8 cellular contexts compared by ENCODE assay signal in genomic region chr12:101407054-101407437, GRCh38. TPM values are rescaled to one million over a fixed set of nuclear protein-coding genes. Genes with fewer than 3 reads are reported as not detected.
DNase-seq lines count a peak whose midpoint lies in the region; ATAC-seq and TF ChIP-seq lines count a peak whose summit lies in the region.

No MANE protein-coding gene starts in this region.

- no peaks in the 10 kb centered on the region for H3K27me3 ChIP-seq in SK-N-SH (ENCODE audit: insufficient read depth)
- H3K27me3 ChIP-seq in endocrine pancreas (ENCODE audit: control insufficient read depth, insufficient read depth, low read length) = no peaks in the 10 kb centered on the region

- peaks cover 60% of the 10 kb centered on the region for H3K79me2 ChIP-seq in SK-N-SH (ENCODE audit: insufficient read depth)

- peak overlapping the region; percentile 90 to 97 for H3K27ac ChIP-seq in SK-N-SH (ENCODE audit: low read depth in 2 of 2, low read length in 1 of 2)

- no peaks in the 10 kb centered on the region for H3K9me2 ChIP-seq in SK-N-SH

- H3K9me3 Mint-ChIP-seq in nephron progenitor cell = no peaks in the 10 kb centered on the region

- peaks cover 10% of the 10 kb centered on the region for H3F3A ChIP-seq in SK-N-SH (replicated peaks; ENCODE audit: insufficient read depth)

- TF ChIP-seq CTCF in SK-N-SH (IDR thresholded peaks at IDR 0.05) = no peak
- no peak for TF ChIP-seq CTCF in nephron progenitor cell (IDR thresholded peaks at IDR 0.05)

- peak overlapping the region; percentile 100 for H3K27ac Mint-ChIP-seq in nephron progenitor cell

- WGBS in SK-N-SH (ENCODE audit: low lambda C conversion rate) = 1% methylated on average over 10 of the region's 18 CpGs

- peaks cover 7% of the 10 kb centered on the region for H3K36me3 Mint-ChIP-seq in nephron progenitor cell (ENCODE audit: low read depth)

- H3K4me3 ChIP-seq in SK-N-SH (ENCODE audit: low read depth in 2 of 2, low read length in 1 of 2) = peak overlapping the region; percentile 84 to 96
- H3K4me3 ChIP-seq in endocrine pancreas (ENCODE audit: control insufficient read depth, insufficient read depth, low read length) = peak overlapping the region; percentile 95

- CTCF ChIA-PET in SK-N-SH (lab: Yijun Ruan, JAX) = interaction anchor here (0.7 to 1.4 kb wide), 3 partner anchors 353 to 729 kb away, joined by 3 to 7 read pairs (median 4); no protein-coding TSS in a partner anchor

- peak overlapping the region; percentile 82 for H3K9ac ChIP-seq in SK-N-SH
- H3K9ac ChIP-seq in endocrine pancreas (ENCODE audit: control insufficient read depth, insufficient read depth, low read length) = peak overlapping the region; percentile 99

- H4K20me1 ChIP-seq in SK-N-SH (ENCODE audit: insufficient read depth) = peaks cover 21% of the 10 kb centered on the region

- peaks cover 11% of the 10 kb centered on the region for H3K27me3 Mint-ChIP-seq in nephron progenitor cell (ENCODE audit: low read depth, poor library complexity)

- POLR2A ChIA-PET in SK-N-SH (lab: Yijun Ruan, JAX) = no interaction called here

- H3K36me3 ChIP-seq in SK-N-SH (replicated peaks in 1 of 2; ENCODE audit: control insufficient read depth in 1 of 2, insufficient read depth in 2 of 2, low read length in 1 of 2) (peaks cover 3 to 4% of the 10 kb centered on the region in 2 experiments), endocrine pancreas (ENCODE audit: control insufficient read depth, insufficient read depth, low read length) (no peaks in the 10 kb centered on the region)

- ATAC-seq in HG03039 (IDR thresholded peaks at IDR 0.05; ENCODE audit: unreplicated experiment) (peak; percentile 19), GM18858 (IDR thresholded peaks at IDR 0.05; ENCODE audit: unreplicated experiment) (no peak)

- DNase-seq in stimulated activated CD4-positive, alpha-beta T cell treated with anti-CD3 and anti-CD28 coated beads, Interleukin-12 subunit alpha, Interleukin-12 subunit beta, amount 100 ng/mL, for 24 hours (ENCODE audit: low read depth in 2 of 2) = peak; percentile 1 to 8
- no peak for DNase-seq in stimulated activated CD4-positive, alpha-beta T cell treated with anti-CD3 and anti-CD28 coated beads, Interleukin-12 subunit alpha, Interleukin-12 subunit beta, amount 100 ng/mL, for 4 hours
- DNase-seq in SK-N-SH (no peak), nephron progenitor cell (no peak), inferior parietal cortex (ENCODE audit: extremely low spot score) (no peak)

- peak overlapping the region; percentile 86 for H2AFZ ChIP-seq in SK-N-SH (ENCODE audit: low read depth)

- peak overlapping the region; percentile 78 for H3K4me2 ChIP-seq in SK-N-SH

- peak overlapping the region; percentile 92 for H3K4me3 Mint-ChIP-seq in nephron progenitor cell

- H3K4me1 Mint-ChIP-seq in nephron progenitor cell = peaks cover 24% of the 10 kb centered on the region

- no peak for TF ChIP-seq EP300 in SK-N-SH (IDR thresholded peaks at IDR 0.05; ENCODE audit: borderline replicate concordance in 1 of 2, low read depth in 1 of 2, low read length in 1 of 2)

- no peak for TF ChIP-seq RAD21 in SK-N-SH (IDR thresholded peaks at IDR 0.05; ENCODE audit: low read length)

- H3K9me3 ChIP-seq in SK-N-SH (no peaks in the 10 kb centered on the region), endocrine pancreas (ENCODE audit: control insufficient read depth, low read length) (no peaks in the 10 kb centered on the region)

- peaks cover 6 to 9% of the 10 kb centered on the region in 2 experiments; a peak in 3 of 4 replicates for H3K4me1 ChIP-seq in SK-N-SH (ENCODE audit: control insufficient read depth in 1 of 2, insufficient read depth in 2 of 2, low read depth in 1 of 2, low read length in 1 of 2)
- peaks cover 8% of the 10 kb centered on the region for H3K4me1 ChIP-seq in endocrine pancreas (ENCODE audit: control insufficient read depth, insufficient read depth, low read length)

TF ChIP-seq in SK-N-SH, 30 proteins besides CTCF, POLR2A, EP300 and RAD21:
- TF ChIP-seq POLR2AphosphoS5 (IDR thresholded peaks at IDR 0.05; ENCODE audit: low read depth, low read length) = no peak
- TF ChIP-seq, protein P1, sequence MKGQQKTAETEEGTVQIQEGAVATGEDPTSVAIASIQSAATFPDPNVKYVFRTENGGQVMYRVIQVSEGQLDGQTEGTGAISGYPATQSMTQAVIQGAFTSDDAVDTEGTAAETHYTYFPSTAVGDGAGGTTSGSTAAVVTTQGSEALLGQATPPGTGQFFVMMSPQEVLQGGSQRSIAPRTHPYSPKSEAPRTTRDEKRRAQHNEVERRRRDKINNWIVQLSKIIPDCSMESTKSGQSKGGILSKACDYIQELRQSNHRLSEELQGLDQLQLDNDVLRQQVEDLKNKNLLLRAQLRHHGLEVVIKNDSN (IDR thresholded peaks at IDR 0.05; ENCODE audit: borderline replicate concordance, low read depth) = no peak
- TF ChIP-seq RFX5 (IDR thresholded peaks at IDR 0.05; ENCODE audit: low read length) = no peak
- no peak for TF ChIP-seq IRF3 (IDR thresholded peaks at IDR 0.05; ENCODE audit: low read depth, low read length)
- TF ChIP-seq PBX3 (IDR thresholded peaks at IDR 0.05) = no peak
- TF ChIP-seq YY1 (IDR thresholded peaks at IDR 0.05; ENCODE audit: low read depth) = no peak
- no peak for TF ChIP-seq SIN3A (IDR thresholded peaks at IDR 0.05; ENCODE audit: borderline replicate concordance, low read depth, low read length)
- TF ChIP-seq GATA2 (CRISPR knock-in tag; IDR thresholded peaks at IDR 0.05) = no peak
- TF ChIP-seq SMC3 (IDR thresholded peaks at IDR 0.05; ENCODE audit: low read depth, low read length) = no peak
- TF ChIP-seq ELF1 (IDR thresholded peaks at IDR 0.05) = no peak
- TF ChIP-seq EZH2phosphoT487 (IDR thresholded peaks at IDR 0.05; ENCODE audit: borderline replicate concordance, low read depth) = no peak
- TF ChIP-seq, protein P2, sequence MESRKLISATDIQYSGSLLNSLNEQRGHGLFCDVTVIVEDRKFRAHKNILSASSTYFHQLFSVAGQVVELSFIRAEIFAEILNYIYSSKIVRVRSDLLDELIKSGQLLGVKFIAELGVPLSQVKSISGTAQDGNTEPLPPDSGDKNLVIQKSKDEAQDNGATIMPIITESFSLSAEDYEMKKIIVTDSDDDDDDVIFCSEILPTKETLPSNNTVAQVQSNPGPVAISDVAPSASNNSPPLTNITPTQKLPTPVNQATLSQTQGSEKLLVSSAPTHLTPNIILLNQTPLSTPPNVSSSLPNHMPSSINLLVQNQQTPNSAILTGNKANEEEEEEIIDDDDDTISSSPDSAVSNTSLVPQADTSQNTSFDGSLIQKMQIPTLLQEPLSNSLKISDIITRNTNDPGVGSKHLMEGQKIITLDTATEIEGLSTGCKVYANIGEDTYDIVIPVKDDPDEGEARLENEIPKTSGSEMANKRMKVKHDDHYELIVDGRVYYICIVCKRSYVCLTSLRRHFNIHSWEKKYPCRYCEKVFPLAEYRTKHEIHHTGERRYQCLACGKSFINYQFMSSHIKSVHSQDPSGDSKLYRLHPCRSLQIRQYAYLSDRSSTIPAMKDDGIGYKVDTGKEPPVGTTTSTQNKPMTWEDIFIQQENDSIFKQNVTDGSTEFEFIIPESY (IDR thresholded peaks at IDR 0.05; ENCODE audit: borderline replicate concordance, low read depth) = no peak
TF ChIP-seq in SK-N-SH: peak in this region for 0.

RNA-seq across cellular contexts. Expression of gene ARL1, which starts 0.5 kb away (rescaled TPM):
- 50.2 and 58.9 TPM in 2 replicates for polyA plus RNA-seq in SK-N-SH (2012; rRNA removed)
- 67.9 and 94.7 TPM in 2 replicates for polyA plus RNA-seq in SK-N-SH (2012; cell fraction: cytosol; rRNA removed)
- polyA plus RNA-seq in SK-N-SH (2012; cell fraction: nucleus; rRNA removed) = 34.9 and 49.1 TPM in 2 replicates

Comparison
In these comparisons a context has a peak if more than half of its experiments do, and no peak if none do; other contexts are left out.
1. DNase-seq: peak in stimulated activated CD4-positive, alpha-beta T cell treated with anti-CD3 and anti-CD28 coated beads, Interleukin-12 subunit alpha, Interleukin-12 subunit beta, amount 100 ng/mL, for 24 hours (2 of 2); none in stimulated activated CD4-positive, alpha-beta T cell treated with anti-CD3 and anti-CD28 coated beads, Interleukin-12 subunit alpha, Interleukin-12 subunit beta, amount 100 ng/mL, for 4 hours (single experiment), SK-N-SH (single experiment), nephron progenitor cell (single experiment) and inferior parietal cortex (single experiment).